Comparison of ENCODE assay signal across 10 cellular contexts in the genomic region with DNA sequence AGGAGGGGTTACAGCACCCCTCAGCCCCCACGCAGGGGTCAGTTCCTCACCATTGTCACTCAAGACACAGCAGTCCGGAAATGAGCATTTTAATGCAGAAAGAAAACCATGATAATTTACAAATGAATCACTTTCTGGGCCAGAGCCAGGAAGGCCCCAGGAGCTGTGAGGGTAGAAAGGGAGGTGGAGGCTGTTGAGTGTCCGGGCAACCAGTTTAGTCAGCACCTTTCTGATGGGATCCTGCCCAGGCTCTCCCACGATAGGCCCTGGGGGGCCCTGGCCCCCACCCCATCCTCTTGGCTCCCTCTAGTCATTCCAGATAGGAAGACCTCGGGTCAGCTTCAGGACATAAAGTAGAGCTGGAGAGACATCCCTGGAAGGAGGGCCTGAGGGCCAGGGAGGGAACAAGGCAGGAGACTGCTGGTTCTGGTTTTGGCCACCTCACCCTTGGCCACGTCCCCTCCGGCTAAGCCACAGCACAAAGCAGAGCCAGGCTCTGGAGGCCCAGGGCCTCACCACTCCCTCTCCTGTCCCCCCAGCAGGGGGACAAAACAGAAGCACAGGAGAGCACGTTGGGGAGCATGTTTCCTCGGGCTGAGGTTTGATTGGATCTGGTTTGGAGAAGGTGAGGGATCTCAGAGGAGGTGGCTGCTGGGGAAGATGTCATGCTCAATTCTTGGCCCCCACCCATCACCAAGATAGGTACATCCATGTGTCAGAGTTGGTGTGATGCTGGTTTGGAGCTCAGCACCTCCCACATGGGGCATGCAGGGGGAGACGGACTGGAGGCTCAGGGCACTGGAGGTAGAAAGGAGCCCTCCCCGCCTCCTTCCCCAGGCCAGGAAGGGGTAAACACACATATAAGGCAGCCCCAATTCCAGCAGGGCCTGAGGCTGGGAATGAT. TPM values are rescaled to one million over a fixed set of nuclear protein-coding genes. Genes with fewer than 3 reads are reported as not detected.
DNase-seq lines count a peak whose midpoint lies in the region; ATAC-seq and TF ChIP-seq lines count a peak whose summit lies in the region.
"Had no signal": no experiment of that assay in that cellular context is flagged by ENCODE, and none has a peak within 500 bp of the region (broad histone marks: within the 10 kb centered on the region; RNA-seq: fewer than 3 reads in every experiment).

No MANE protein-coding gene starts in this region.

- H3K27me3 ChIP-seq in ACC112 (ENCODE audit: insufficient read depth, low read length), result no peaks in the 10 kb centered on the region
- no peaks in the 10 kb centered on the region for H3K27me3 ChIP-seq in liver (ENCODE audit: control insufficient read depth in 4 of 4, insufficient read depth in 4 of 4, low read length in 3 of 4)
- no peaks in the 10 kb centered on the region for H3K27me3 ChIP-seq in dorsolateral prefrontal cortex

- TF ChIP-seq RAD21 in liver (IDR thresholded peaks at IDR 0.05), result no peak

- DNase-seq in HT1080 (ENCODE audit: low read depth) (peak; percentile 93), brain pericyte (ENCODE audit: low read depth, low spot score) (peak; percentile 30), NCI-H2081 treated with DMSO at 0.1 percent for 48 hours (lab: John Stamatoyannopoulos, UW) (no peak), dorsolateral prefrontal cortex (no peak)
- DNase-seq: activated T-cell treated with anti-CD3 and anti-CD28 coated beads, Interleukin-2, amount 50 U/mL, for 72 hours had no signal

- H3K4me1 ChIP-seq in ACC112 (ENCODE audit: control insufficient read depth, insufficient read depth, low read length, unreplicated experiment) (peaks cover 41% of the 10 kb centered on the region), liver (ENCODE audit: control insufficient read depth in 4 of 4, insufficient read depth in 4 of 4, low read length in 3 of 4) (peaks cover 14 to 79% (median 63%) of the 10 kb centered on the region in 4 donors)

- H2AFZ ChIP-seq in ACC112 (ENCODE audit: low read length, unreplicated experiment), result no peak overlapping the region

- no peaks in the 10 kb centered on the region for H3K9me3 ChIP-seq in liver (ENCODE audit: control insufficient read depth in 4 of 4, low read length in 3 of 4)

- no peak for TF ChIP-seq CTCF in liver (IDR thresholded peaks at IDR 0.05; ENCODE audit: low read depth, low read length, missing input control)
- no peak for TF ChIP-seq CTCF in dorsolateral prefrontal cortex (IDR thresholded peaks at IDR 0.05 in 54 of 56, conservative IDR thresholded peaks at IDR 0.05 in 2 of 56; ENCODE audit: low read depth in 1 of 56, partially characterized antibody in 56 of 56)

- ATAC-seq in GM18520 (IDR thresholded peaks at IDR 0.05; ENCODE audit: unreplicated experiment) (no peak), GM18502 (IDR thresholded peaks at IDR 0.05; ENCODE audit: poor library complexity, unreplicated experiment) (no peak)
- ATAC-seq: activated T-cell treated with anti-CD3 and anti-CD28 coated beads, Interleukin-2, amount 50 U/mL, for 72 hours had no signal

- no peaks in the 10 kb centered on the region for H3K79me2 ChIP-seq in ACC112 (ENCODE audit: control insufficient read depth, insufficient read depth, low read length, unreplicated experiment)

- WGBS in liver, result 48% methylated on average over 11 of the region's 11 CpGs

- H3K36me3 ChIP-seq in ACC112 (ENCODE audit: insufficient read depth, low read length) (no peaks in the 10 kb centered on the region), liver (ENCODE audit: control insufficient read depth in 4 of 4, insufficient read depth in 3 of 4, low read depth in 1 of 4, low read length in 3 of 4) (peaks cover 0 to 22% (median 18%) of the 10 kb centered on the region in 4 donors)

- no peak overlapping the region for H3K9ac ChIP-seq in liver (ENCODE audit: low read depth in 1 of 2, low read length in 2 of 2)

- H3K4me3 ChIP-seq in ACC112 (ENCODE audit: low read depth, low read length) (no peak overlapping the region), liver (ENCODE audit: low read depth in 1 of 3, low read length in 3 of 3) (no peak overlapping the region), dorsolateral prefrontal cortex (no peak overlapping the region)

- H3K27ac ChIP-seq in ACC112 (ENCODE audit: low read depth, low read length) (peak overlapping the region; percentile 77), liver (ENCODE audit: low read depth in 1 of 2, low read length in 2 of 2) (peak overlapping the region; percentile 83 to 89), dorsolateral prefrontal cortex (peak overlapping the region in 8 of 59 donors; percentile 1 to 55 (median 12))
- H3K27ac ChIP-seq: HL-60 had no signal

- intact Hi-C loops in dorsolateral prefrontal cortex (cut with DNase I), result no loop called here

TF ChIP-seq in liver, 16 proteins besides CTCF, POLR2A, EP300 and RAD21:
- TF ChIP-seq RXRA (IDR thresholded peaks at IDR 0.05) (no peak), EGR1 (IDR thresholded peaks at IDR 0.05; ENCODE audit: low read depth in 2 of 2) (no peak)
- TF ChIP-seq, protein P1, sequence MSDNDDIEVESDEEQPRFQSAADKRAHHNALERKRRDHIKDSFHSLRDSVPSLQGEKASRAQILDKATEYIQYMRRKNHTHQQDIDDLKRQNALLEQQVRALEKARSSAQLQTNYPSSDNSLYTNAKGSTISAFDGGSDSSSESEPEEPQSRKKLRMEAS (IDR thresholded peaks at IDR 0.05), result no peak
TF ChIP-seq in liver: peak in this region for 0.

RNA-seq across cellular contexts. Expression of a gene that starts 20.6 kb away (rescaled TPM):
- 8.3 and 9.7 TPM in 2 replicates for total RNA-seq in HT1080 (2014; rRNA removed; shearing (Covaris generic))
- 6.7 and 7.3 TPM in 2 replicates for polyA plus RNA-seq in HT1080 (2015; cell fraction: cytosol; rRNA removed)
- 4.2 and 4.9 TPM in 2 replicates for polyA plus RNA-seq in HT1080 (2015; cell fraction: nucleus; rRNA removed)
- total RNA-seq in liver (100 to 1,000 TPM in 1 of 2 donors, 10 to 100 TPM in 1; 24.5 to 119 TPM), dorsolateral prefrontal cortex (10 to 100 TPM in 30 of 120 experiments, 1 to 10 TPM in 90; 3.3 to 17.5 (median 8.5) TPM)
- 10 to 100 TPM; 66.6 to 91.0 TPM for polyA plus RNA-seq in liver

RNA-seq across cellular contexts. Expression of a gene that starts 34.9 kb away (rescaled TPM):
- not detected in 2 replicates for total RNA-seq in HT1080 (2014; rRNA removed; shearing (Covaris generic))
- polyA plus RNA-seq in HT1080 (2015; cell fraction: cytosol; rRNA removed), result not detected in 2 replicates
- polyA plus RNA-seq in HT1080 (2015; cell fraction: nucleus; rRNA removed), result not detected in 2 replicates
- under 1 TPM; 0.05 to 0.25 TPM for total RNA-seq in liver
- under 1 TPM in 1 of 2 donors, not detected in 1; 0.15 TPM for polyA plus RNA-seq in liver
- total RNA-seq in dorsolateral prefrontal cortex, result under 1 TPM in 3 of 120 experiments, not detected in 117; 0.32 to 0.69 (median 0.48) TPM
- total RNA-seq: activated T-cell treated with anti-CD3 and anti-CD28 coated beads, Interleukin-2, amount 50 U/mL, for 72 hours had no signal

RNA-seq across cellular contexts. Expression of a gene that starts 58.3 kb away (rescaled TPM):
- 7.4 and 7.9 TPM in 2 replicates for total RNA-seq in HT1080 (2014; rRNA removed; shearing (Covaris generic))
- 3.6 and 4.7 TPM in 2 replicates for polyA plus RNA-seq in HT1080 (2015; cell fraction: cytosol; rRNA removed)
- polyA plus RNA-seq in HT1080 (2015; cell fraction: nucleus; rRNA removed), result 7.4 and 9.6 TPM in 2 replicates
- total RNA-seq in liver (10 to 100 TPM in 1 of 2 donors, 1 to 10 TPM in 1; 8.4 to 15.5 TPM), dorsolateral prefrontal cortex (10 to 100 TPM; 13.7 to 62.1 (median 24.8) TPM)
- polyA plus RNA-seq in liver, result 1 to 10 TPM; 7.8 to 9.1 TPM

Comparison
In these comparisons a context has a peak if more than half of its experiments do, and no peak if none do; other contexts are left out.
1. DNase-seq: peak in HT1080 (single experiment) and brain pericyte (single experiment); none in NCI-H2081 treated with DMSO at 0.1 percent for 48 hours (single experiment) and dorsolateral prefrontal cortex (0 of 10).